Comparison of ENCODE assay signal across 11 cellular contexts in genomic region chr4:55841373-55842239, GRCh38. TPM values are rescaled to one million over a fixed set of nuclear protein-coding genes. Genes with fewer than 3 reads are reported as not detected.
"Had no signal": no experiment of that assay in that cellular context is flagged by ENCODE, and none has a peak within 500 bp of the region (broad histone marks: within the 10 kb centered on the region; RNA-seq: fewer than 3 reads in every experiment).

No MANE protein-coding gene starts in this region.

RNA-seq across cellular contexts. Expression of gene EXOC1L, which starts 22.0 kb away (rescaled TPM):
- total RNA-seq: activated CD8-positive, alpha-beta memory T cell treated with anti-CD3 and anti-CD28 coated beads for 36 hours; activated naive CD8-positive, alpha-beta T cell treated with anti-CD3 and anti-CD28 coated beads for 36 hours; activated T-helper 1 cell treated with anti-CD3 and anti-CD28 coated beads, Interleukin-12 subunit alpha, Interleukin-12 subunit beta, Interleukin-2, Interleukin-4 antibody, amounts not matched to agents 30 ng/mL and 10 ng/mL and 1 ng/mL, durations not matched to agents 14 hours and 24 hours and 36 hours; body of pancreas; esophagus squamous epithelium; left colon; lung; mononuclear cell; right atrium auricular region; thyroid gland; uterus had no signal
- polyA plus RNA-seq: lung had no signal
